ENCODE assay signal across 9 cellular contexts in the genomic region with DNA sequence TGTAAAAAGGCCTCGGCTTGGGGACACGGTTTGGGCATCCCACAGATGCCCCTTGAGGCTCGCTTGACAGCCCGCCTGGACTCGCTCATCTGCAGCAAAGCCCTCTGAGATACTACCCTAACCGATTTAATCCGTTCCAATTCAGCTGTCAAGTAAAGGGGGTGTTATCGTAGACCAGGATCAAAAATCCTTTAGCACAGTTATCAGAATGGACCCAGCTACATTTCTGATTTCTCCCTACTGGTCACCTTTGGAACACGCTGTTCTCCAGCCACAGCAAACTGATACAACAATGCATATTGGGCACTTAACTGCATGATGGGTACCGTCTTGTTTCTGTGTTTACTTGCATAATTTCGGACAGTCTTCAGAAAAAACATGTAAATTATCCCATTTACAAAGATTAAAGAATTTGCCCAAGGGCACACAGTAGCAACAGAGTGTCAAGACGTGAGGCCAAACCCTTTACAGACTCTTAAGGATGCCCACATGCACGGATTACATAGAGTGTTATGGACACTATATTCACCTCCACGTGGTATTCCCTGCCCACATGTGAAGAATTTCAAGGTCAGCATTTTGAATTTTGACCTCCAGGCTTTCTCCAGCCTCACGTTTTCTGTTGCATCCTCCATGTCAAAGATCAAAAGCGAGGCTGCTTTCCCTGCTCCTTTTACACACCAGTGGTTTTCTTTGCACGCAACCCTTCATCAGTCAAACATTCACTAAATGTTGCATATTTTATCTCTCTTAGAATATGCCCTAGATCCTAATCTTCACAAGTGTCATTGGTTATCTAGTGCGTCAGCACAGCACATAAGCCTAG. TPM values are rescaled to one million over a fixed set of nuclear protein-coding genes. Genes with fewer than 3 reads are reported as not detected.
A peak's percentile ranks its signal among the peaks of the same experiment; 100 is the strongest.
DNase-seq lines count a peak whose midpoint lies in the region; ATAC-seq, FAIRE-seq and TF ChIP-seq lines count a peak whose summit lies in the region.
"Had no signal": no experiment of that assay in that cellular context is flagged by ENCODE, and none has a peak within 500 bp of the region (broad histone marks: within the 10 kb centered on the region; RNA-seq: fewer than 3 reads in every experiment).

No MANE protein-coding gene starts in this region.

- H3K27me3 ChIP-seq in subcutaneous abdominal adipose tissue (ENCODE audit: control insufficient read depth in 5 of 5, insufficient read depth in 4 of 5, low read length in 5 of 5), result no peaks in the 10 kb centered on the region

- H3K9me3 Mint-ChIP-seq in activated CD4-positive, alpha-beta T cell treated with anti-CD3 and anti-CD28 coated beads, Interleukin-2, amount 10 ng/mL, durations not matched to agents 7 days and 5 days, result no peaks in the 10 kb centered on the region
- H3K9me3 Mint-ChIP-seq in activated T-helper 2 cell treated with anti-CD3 and anti-CD28 coated beads, Interferon-gamma antibody, Interleukin-2, Interleukin-4, amounts not matched to agents 10 μg/mL and 5 μg/mL and 100 μg/mL, durations not matched to agents 14 hours and 24 hours and 36 hours, result no peaks in the 10 kb centered on the region

- peak overlapping the region; percentile 85 to 100 (median 97) for H3K4me3 ChIP-seq in subcutaneous abdominal adipose tissue (ENCODE audit: low read depth in 1 of 5, low read length in 5 of 5)

- peaks cover 0 to 9% (median 8%) of the 10 kb centered on the region in 5 donors for H3K36me3 ChIP-seq in subcutaneous abdominal adipose tissue (ENCODE audit: control insufficient read depth in 5 of 5, insufficient read depth in 5 of 5, low read length in 5 of 5)

- no peak for ATAC-seq in GM19455 (IDR thresholded peaks at IDR 0.05; ENCODE audit: unreplicated experiment)

- H3K9ac ChIP-seq in subcutaneous abdominal adipose tissue (ENCODE audit: low read length in 5 of 5), result no peak overlapping the region

- TF ChIP-seq POLR2A in H54 (IDR thresholded peaks at IDR 0.05; ENCODE audit: low read depth, low read length), result no peak

- peaks cover 6 to 47% (median 38%) of the 10 kb centered on the region in 5 donors for H3K4me1 ChIP-seq in subcutaneous abdominal adipose tissue (ENCODE audit: control insufficient read depth in 5 of 5, insufficient read depth in 5 of 5, low read length in 5 of 5)

- no peak for FAIRE-seq in H54 (lab: Jason Lieb, UNC)

- POLR2A ChIA-PET in activated CD4-positive, alpha-beta T cell treated with anti-CD3 and anti-CD28 coated beads, Interleukin-2, amount 10 ng/mL, durations not matched to agents 7 days and 5 days (lab: Charles Lee), result no interaction called here

- peak overlapping the region; percentile 98 for H3K4me3 Mint-ChIP-seq in activated CD4-positive, alpha-beta T cell treated with anti-CD3 and anti-CD28 coated beads, Interleukin-2, amount 10 ng/mL, durations not matched to agents 7 days and 5 days
- H3K4me3 Mint-ChIP-seq in activated T-helper 2 cell treated with anti-CD3 and anti-CD28 coated beads, Interferon-gamma antibody, Interleukin-2, Interleukin-4, amounts not matched to agents 10 μg/mL and 5 μg/mL and 100 μg/mL, durations not matched to agents 14 hours and 24 hours and 36 hours (ENCODE audit: low read depth), result peak overlapping the region; percentile 97

- no peaks in the 10 kb centered on the region for H3K9me3 ChIP-seq in subcutaneous abdominal adipose tissue (ENCODE audit: control insufficient read depth in 5 of 5, low read length in 5 of 5)

- DNase-seq in activated CD4-positive, alpha-beta T cell treated with anti-CD3 and anti-CD28 coated beads, Interleukin-2, amount 10 ng/mL, durations not matched to agents 7 days and 5 days, result no peak
- DNase-seq in activated CD4-positive, alpha-beta T cell treated with anti-CD3 and anti-CD28 coated beads for 48 hours, result no peak
- no peak for DNase-seq in activated T-helper 2 cell treated with anti-CD3 and anti-CD28 coated beads, Interferon-gamma antibody, Interleukin-2, Interleukin-4, amounts not matched to agents 10 μg/mL and 5 μg/mL and 100 μg/mL, durations not matched to agents 14 hours and 24 hours and 36 hours (ENCODE audit: low spot score)
- DNase-seq in kidney glomerular epithelial cell (lab: John Stamatoyannopoulos, UW) (peak; percentile 60), OCI-M1 (lab: John Stamatoyannopoulos, UW) (no peak), H54 (ENCODE audit: insufficient read length, low spot score) (no peak)
- DNase-seq: activated gamma-delta T cell treated with Interleukin-2 at 50 U/mL for 16 hours had no signal

- no peak overlapping the region for H3K27ac Mint-ChIP-seq in activated CD4-positive, alpha-beta T cell treated with anti-CD3 and anti-CD28 coated beads, Interleukin-2, amount 10 ng/mL, durations not matched to agents 7 days and 5 days
- peak overlapping the region; percentile 92 for H3K27ac Mint-ChIP-seq in activated T-helper 2 cell treated with anti-CD3 and anti-CD28 coated beads, Interferon-gamma antibody, Interleukin-2, Interleukin-4, amounts not matched to agents 10 μg/mL and 5 μg/mL and 100 μg/mL, durations not matched to agents 14 hours and 24 hours and 36 hours

- peaks cover 8% of the 10 kb centered on the region for H3K36me3 Mint-ChIP-seq in activated CD4-positive, alpha-beta T cell treated with anti-CD3 and anti-CD28 coated beads, Interleukin-2, amount 10 ng/mL, durations not matched to agents 7 days and 5 days (ENCODE audit: low read depth)
- peaks cover 26% of the 10 kb centered on the region for H3K36me3 Mint-ChIP-seq in activated T-helper 2 cell treated with anti-CD3 and anti-CD28 coated beads, Interferon-gamma antibody, Interleukin-2, Interleukin-4, amounts not matched to agents 10 μg/mL and 5 μg/mL and 100 μg/mL, durations not matched to agents 14 hours and 24 hours and 36 hours (ENCODE audit: low read depth)

- no peaks in the 10 kb centered on the region for H3K27me3 Mint-ChIP-seq in activated CD4-positive, alpha-beta T cell treated with anti-CD3 and anti-CD28 coated beads, Interleukin-2, amount 10 ng/mL, durations not matched to agents 7 days and 5 days
- no peaks in the 10 kb centered on the region for H3K27me3 Mint-ChIP-seq in activated T-helper 2 cell treated with anti-CD3 and anti-CD28 coated beads, Interferon-gamma antibody, Interleukin-2, Interleukin-4, amounts not matched to agents 10 μg/mL and 5 μg/mL and 100 μg/mL, durations not matched to agents 14 hours and 24 hours and 36 hours (ENCODE audit: low read depth)

- intact Hi-C loops in activated T-helper 2 cell treated with anti-CD3 and anti-CD28 coated beads, Interferon-gamma antibody, Interleukin-2, Interleukin-4, amounts not matched to agents 10 μg/mL and 5 μg/mL and 100 μg/mL, durations not matched to agents 14 hours and 24 hours and 36 hours (cut with micrococcal nuclease), result no loop called here

- peak overlapping the region; percentile 98 for H3K27ac ChIP-seq in subcutaneous abdominal adipose tissue (ENCODE audit: low read depth, low read length)

- H3K4me1 Mint-ChIP-seq in activated CD4-positive, alpha-beta T cell treated with anti-CD3 and anti-CD28 coated beads, Interleukin-2, amount 10 ng/mL, durations not matched to agents 7 days and 5 days, result peaks cover 32% of the 10 kb centered on the region
- peaks cover 22% of the 10 kb centered on the region for H3K4me1 Mint-ChIP-seq in activated T-helper 2 cell treated with anti-CD3 and anti-CD28 coated beads, Interferon-gamma antibody, Interleukin-2, Interleukin-4, amounts not matched to agents 10 μg/mL and 5 μg/mL and 100 μg/mL, durations not matched to agents 14 hours and 24 hours and 36 hours (ENCODE audit: low read depth)

- CTCF ChIA-PET in activated CD4-positive, alpha-beta T cell treated with anti-CD3 and anti-CD28 coated beads, Interleukin-2, amount 10 ng/mL, durations not matched to agents 7 days and 5 days (lab: Charles Lee), result interaction anchor here (1.0 to 1.6 kb wide), 2 partner anchors 20 to 336 kb away, joined by 4 to 5 read pairs; no protein-coding TSS in a partner anchor

RNA-seq across cellular contexts. Expression of a gene that starts 3.2 kb away (rescaled TPM):
- 10 to 100 TPM; 48.2 to 48.5 TPM for total RNA-seq in activated CD4-positive, alpha-beta T cell treated with anti-CD3 and anti-CD28 coated beads, Interleukin-2, amount 10 ng/mL, durations not matched to agents 7 days and 5 days
- 75.7 and 82.0 TPM in 2 replicates for total RNA-seq in activated T-helper 2 cell treated with anti-CD3 and anti-CD28 coated beads, Interferon-gamma antibody, Interleukin-2, Interleukin-4, amounts not matched to agents 10 μg/mL and 5 μg/mL and 100 μg/mL, durations not matched to agents 14 hours and 24 hours and 36 hours
